22 cellular contexts compared by ENCODE assay signal in the genomic region with DNA sequence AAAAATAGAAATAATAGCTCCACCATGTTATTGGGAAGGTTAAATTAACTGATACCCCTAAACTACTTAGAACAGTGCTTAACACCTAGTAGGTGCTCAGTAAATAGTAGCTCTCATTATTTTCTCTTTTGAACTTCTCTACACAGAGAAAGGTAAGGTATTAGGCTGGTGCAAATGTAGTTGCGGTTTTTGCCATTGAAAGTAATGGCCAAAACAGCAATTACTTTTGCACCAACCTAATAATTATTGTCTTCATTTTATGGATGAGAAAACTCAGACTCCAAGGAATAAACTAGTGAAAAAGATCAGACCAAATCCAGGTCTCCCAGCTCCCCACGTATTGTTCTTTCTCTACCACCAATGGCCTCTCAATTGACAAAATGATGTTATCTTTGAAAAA.
A peak's percentile ranks its signal among the peaks of the same experiment; 100 is the strongest.
DNase-seq lines count a peak whose midpoint lies in the region; ATAC-seq, FAIRE-seq and TF ChIP-seq lines count a peak whose summit lies in the region.
"Had no signal": no experiment of that assay in that cellular context is flagged by ENCODE, and none has a peak within 500 bp of the region (broad histone marks: within the 10 kb centered on the region; RNA-seq: fewer than 3 reads in every experiment).

No MANE protein-coding gene starts in this region.

- in situ Hi-C loops in HepG2 (cut with HindIII; ENCODE audit: extremely low pct_ligation_motif_present, low pct_unique_long_range_greater_than_20kb), result no loop called here

- TF ChIP-seq CTCF in HepG2 (CRISPR knock-in tag; IDR thresholded peaks at IDR 0.05) (no peak), right lobe of liver (IDR thresholded peaks at IDR 0.05) (no peak), osteoblast (IDR thresholded peaks at IDR 0.05; ENCODE audit: extremely low read depth, low read depth, low read length) (no peak)

- H3K9ac ChIP-seq in HepG2 (ENCODE audit: insufficient read depth, low read depth, low read length), result no peak overlapping the region
- H3K9ac ChIP-seq: BLaER1 treated with 17β-estradiol and CSF1 and Interleukin-3, amounts not matched to agents 10 nM and 100 nM had no signal

- no peak overlapping the region for H2AFZ ChIP-seq in HepG2 (ENCODE audit: low read length)
- no peak overlapping the region for H2AFZ ChIP-seq in osteoblast (ENCODE audit: low read length)

- no peak for TF ChIP-seq POLR2A in HepG2 (IDR thresholded peaks at IDR 0.05; ENCODE audit: insufficient read depth in 1 of 2, low read depth in 2 of 2, low read length in 2 of 2)
- no peak for TF ChIP-seq POLR2A in right lobe of liver (IDR thresholded peaks at IDR 0.05)

- TF ChIP-seq RAD21 in HepG2 (CRISPR knock-in tag; IDR thresholded peaks at IDR 0.05), result no peak

- H3K4me3 ChIP-seq in HepG2 (replicated peaks in 1 of 3; ENCODE audit: insufficient read depth in 1 of 3, low read depth in 2 of 3, low read length in 3 of 3) (no peak overlapping the region), right lobe of liver (no peak overlapping the region), osteoblast (ENCODE audit: insufficient read depth, low read length) (no peak overlapping the region)
- H3K4me3 ChIP-seq: A549; BLaER1 treated with 17β-estradiol and CSF1 and Interleukin-3, amounts not matched to agents 10 nM and 100 nM had no signal

- no peak overlapping the region for H3K27ac ChIP-seq in HepG2 (ENCODE audit: extremely low read length, insufficient read depth, low read length)
- no peak overlapping the region for H3K27ac ChIP-seq in right lobe of liver
- H3K27ac ChIP-seq in osteoblast (ENCODE audit: low read depth, low read length), result no peak overlapping the region
- H3K27ac ChIP-seq: 22Rv1; A549; BLaER1 treated with 17β-estradiol and CSF1 and Interleukin-3, amounts not matched to agents 10 nM and 100 nM; C4-2B had no signal

- no TSS peak for BruUV-seq in HepG2 (replicated peaks; lab: Mats Ljungman, UMichigan)

- H3K4me1 ChIP-seq in HepG2 (ENCODE audit: insufficient read depth, low read length) (no peaks in the 10 kb centered on the region), right lobe of liver (no peaks in the 10 kb centered on the region), osteoblast (ENCODE audit: insufficient read depth, low read length) (peaks cover 3% of the 10 kb centered on the region)
- H3K4me1 ChIP-seq: Caco-2 had no signal

- H3K27me3 ChIP-seq in HepG2 (ENCODE audit: control insufficient read depth in 1 of 2, insufficient read depth in 2 of 2, low read length in 2 of 2) (no peaks in the 10 kb centered on the region), right lobe of liver (no peaks in the 10 kb centered on the region), osteoblast (ENCODE audit: insufficient read depth, low read length) (no peaks in the 10 kb centered on the region)
- H3K27me3 ChIP-seq: BLaER1 treated with 17β-estradiol and CSF1 and Interleukin-3, amounts not matched to agents 10 nM and 100 nM had no signal

- POLR2A ChIA-PET in HepG2 (lab: Yijun Ruan, JAX), result no interaction called here

- intact Hi-C loops in HepG2 (cut with micrococcal nuclease; ENCODE audit: unreplicated experiment) (no loop called here), right lobe of liver (cut with DNase I) (no loop called here)

- DNase-seq in NCI-H146 (lab: John Stamatoyannopoulos, UW) (peak; percentile 14), NCI-H146 treated with DMSO at 0.1 percent for 48 hours (lab: John Stamatoyannopoulos, UW; ENCODE audit: unreplicated experiment) (no peak), HepG2 (ENCODE audit: low spot score) (no peak), right lobe of liver (no peak), osteoblast (ENCODE audit: insufficient read length, low spot score, missing footprints) (peak; percentile 26), iPS-NIHi7 (ENCODE audit: extremely low spot score) (no peak)
- DNase-seq: AML-193; Caco-2; Calu3; CD4-positive, alpha-beta T cell; CD8-positive, alpha-beta T cell; DMS79 treated with DMSO at 0.1 percent for 48 hours; GF-D8 had no signal

- CTCF ChIA-PET in HepG2 (lab: Yijun Ruan, JAX; ENCODE audit: low intra/inter-chr PET ratio, low total read pairs), result no interaction called here

- H3K79me2 ChIP-seq in HepG2 (ENCODE audit: insufficient read depth, low read length) (no peaks in the 10 kb centered on the region), osteoblast (ENCODE audit: insufficient read depth, low read length) (no peaks in the 10 kb centered on the region)

- WGBS in HepG2 (ENCODE audit: low lambda C conversion rate), result 16% methylated on average over 2 of the region's 2 CpGs
- WGBS in right lobe of liver (ENCODE audit: insufficient coverage, low coverage, low lambda C conversion rate, missing lambda C conversion rate), result 40% methylated on average over 2 of the region's 2 CpGs

- H3K36me3 ChIP-seq in HepG2 (replicated peaks in 1 of 2; ENCODE audit: control insufficient read depth in 1 of 2, insufficient read depth in 2 of 2, low read length in 2 of 2) (no peaks in the 10 kb centered on the region), right lobe of liver (no peaks in the 10 kb centered on the region), osteoblast (ENCODE audit: insufficient read depth, low read length) (no peaks in the 10 kb centered on the region)

- H3K9me3 ChIP-seq in HepG2 (ENCODE audit: low read length) (no peaks in the 10 kb centered on the region), right lobe of liver (no peaks in the 10 kb centered on the region), osteoblast (ENCODE audit: low read depth, low read length) (no peaks in the 10 kb centered on the region)
- H3K9me3 ChIP-seq: A549; BLaER1 treated with 17β-estradiol and CSF1 and Interleukin-3, amounts not matched to agents 10 nM and 100 nM; Caco-2 had no signal

- no peak for FAIRE-seq in HepG2 (lab: Jason Lieb, UNC)
- FAIRE-seq: A549, D721Med, G401.6, GM12892, GM18507 had no signal

- no peak for ATAC-seq in HepG2
- ATAC-seq in right lobe of liver, result no peak
- no peak for ATAC-seq in HG03354 (IDR thresholded peaks at IDR 0.05; ENCODE audit: poor library complexity, severe bottlenecking, unreplicated experiment)
- ATAC-seq: A549; CD8-positive, alpha-beta T cell had no signal

- TF ChIP-seq EP300 in HepG2 (IDR thresholded peaks at IDR 0.05; ENCODE audit: low read depth in 2 of 2, low read length in 2 of 2) (no peak), HepG2 (CRISPR knock-in tag; IDR thresholded peaks at IDR 0.05; ENCODE audit: borderline replicate concordance) (no peak)

- no peak overlapping the region for H3K4me2 ChIP-seq in HepG2 (ENCODE audit: low read depth, low read length)
- no peak overlapping the region for H3K4me2 ChIP-seq in osteoblast (ENCODE audit: insufficient read depth, low read length)
- H3K4me2 ChIP-seq: A549; BLaER1 treated with 17β-estradiol and CSF1 and Interleukin-3, amounts not matched to agents 10 nM and 100 nM had no signal

- no peaks in the 10 kb centered on the region for H4K20me1 ChIP-seq in HepG2 (ENCODE audit: insufficient read depth, low read length)
- H4K20me1 ChIP-seq in osteoblast (ENCODE audit: insufficient read depth, low read length), result no peaks in the 10 kb centered on the region
- H4K20me1 ChIP-seq: BLaER1 treated with 17β-estradiol and CSF1 and Interleukin-3, amounts not matched to agents 10 nM and 100 nM had no signal

TF ChIP-seq in HepG2, 621 proteins besides CTCF, POLR2A, EP300 and RAD21 (continues in another document):
- no peak for TF ChIP-seq ZNF354B (CRISPR knock-in tag; IDR thresholded peaks at IDR 0.05)
- TF ChIP-seq, protein P1, sequence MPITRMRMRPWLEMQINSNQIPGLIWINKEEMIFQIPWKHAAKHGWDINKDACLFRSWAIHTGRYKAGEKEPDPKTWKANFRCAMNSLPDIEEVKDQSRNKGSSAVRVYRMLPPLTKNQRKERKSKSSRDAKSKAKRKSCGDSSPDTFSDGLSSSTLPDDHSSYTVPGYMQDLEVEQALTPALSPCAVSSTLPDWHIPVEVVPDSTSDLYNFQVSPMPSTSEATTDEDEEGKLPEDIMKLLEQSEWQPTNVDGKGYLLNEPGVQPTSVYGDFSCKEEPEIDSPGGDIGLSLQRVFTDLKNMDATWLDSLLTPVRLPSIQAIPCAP (CRISPR knock-in tag; IDR thresholded peaks at IDR 0.05; ENCODE audit: low read depth), result no peak

Comparison
In these comparisons a context has a peak if more than half of its experiments do, and no peak if none do; other contexts are left out.
1. DNase-seq: peak in NCI-H146 (single experiment) and osteoblast (single experiment); none in NCI-H146 treated with DMSO at 0.1 percent for 48 hours (single experiment), HepG2 (single experiment), right lobe of liver (0 of 3) and iPS-NIHi7 (single experiment).